Comparison of ENCODE assay signal across 7 cellular contexts in genomic region chr20:31722388-31723281, GRCh38. TPM values are rescaled to one million over a fixed set of nuclear protein-coding genes. Genes with fewer than 3 reads are reported as not detected.
DNase-seq lines count a peak whose midpoint lies in the region; FAIRE-seq and TF ChIP-seq lines count a peak whose summit lies in the region.

TSS of gene BCL2L1 (minus strand) at chr20:31722868. CDS start at chr20:31722218, 650 bp downstream.

- no peaks in the 10 kb centered on the region for H3K9me2 ChIP-seq in OCI-LY1 (ENCODE audit: low read depth, low read length)

- dilution Hi-C loops in endothelial cell of umbilical vein (cut with MboI; ENCODE audit: extremely low pct_ligation_motif_present, low sequenced_read_pairs), result no loop called here

- TSS peak; percentile 38 for BruUV-seq in endothelial cell of umbilical vein (replicated peaks; lab: Mats Ljungman, UMichigan)

- CTCF ChIA-PET in endothelial cell of umbilical vein (lab: Charles Lee), result interaction anchor here (0.6 to 10.5 kb wide), 22 partner anchors 10 to 165 kb away, joined by 3 to 658 read pairs (median 31); partner anchors contain the start of gene TPX2

- intact Hi-C loops in endothelial cell of umbilical vein (cut with micrococcal nuclease), result loop anchor here (1.0 kb wide), 5 partner anchors 9 to 88 kb away; no protein-coding TSS in a partner anchor

- H3K9ac ChIP-seq in OCI-LY1 (ENCODE audit: low read length) (peak within 1 kb of the TSS; percentile 91), endothelial cell of umbilical vein (replicated peaks; ENCODE audit: extremely low read depth, insufficient read depth, low read length) (peak within 1 kb of the TSS; percentile 84)

- no peaks in the 10 kb centered on the region for H3K27me3 ChIP-seq in OCI-LY1 (ENCODE audit: insufficient read depth, low read length)
- no peaks in the 10 kb centered on the region for H3K27me3 ChIP-seq in endothelial cell of umbilical vein (ENCODE audit: control insufficient read depth in 2 of 2, insufficient read depth in 2 of 2, low read length in 2 of 2)

- H3K36me3 ChIP-seq in OCI-LY1 (ENCODE audit: insufficient read depth, low read length), result peaks cover 28% of the 10 kb centered on the region; the same call in 1 of the 2 replicates
- H3K36me3 ChIP-seq in endothelial cell of umbilical vein (ENCODE audit: control insufficient read depth in 2 of 2, extremely low read depth in 1 of 2, insufficient read depth in 2 of 2, low read length in 2 of 2), result peaks cover 0 to 1% of the 10 kb centered on the region in 2 experiments

- no peaks in the 10 kb centered on the region for H4K20me1 ChIP-seq in OCI-LY1 (ENCODE audit: insufficient read depth, low read length)
- no peaks in the 10 kb centered on the region for H4K20me1 ChIP-seq in endothelial cell of umbilical vein (replicated peaks; ENCODE audit: control insufficient read depth, extremely low read depth, insufficient read depth, low read length)

- no peaks in the 10 kb centered on the region for H3K9me1 ChIP-seq in endothelial cell of umbilical vein (replicated peaks; ENCODE audit: control insufficient read depth, extremely low read depth, insufficient read depth, low read length)

- H3K4me1 ChIP-seq in OCI-LY1 (ENCODE audit: insufficient read depth, low read length, severe bottlenecking) (peaks cover 38% of the 10 kb centered on the region), endothelial cell of umbilical vein (ENCODE audit: control insufficient read depth, extremely low read depth, insufficient read depth, low read length) (peaks cover 29% of the 10 kb centered on the region)

- peak; percentile 91 for FAIRE-seq in endothelial cell of umbilical vein (lab: Jason Lieb, UNC)

- H2AFZ ChIP-seq in OCI-LY1 (ENCODE audit: low read length) (no peak within 1 kb of the TSS), endothelial cell of umbilical vein (ENCODE audit: low read depth, low read length) (peak within 1 kb of the TSS; percentile 70)

- peak; percentile 68 for TF ChIP-seq POLR2A in endothelial cell of umbilical vein (IDR thresholded peaks at IDR 0.05; ENCODE audit: low read depth, low read length)

- peak within 1 kb of the TSS; percentile 91 for H3K27ac ChIP-seq in OCI-LY1 (ENCODE audit: low read depth, low read length, poor library complexity, severe bottlenecking)
- H3K27ac ChIP-seq in endothelial cell of umbilical vein (ENCODE audit: insufficient read depth, low read depth, low read length), result peak within 1 kb of the TSS; percentile 90

- H3K4me2 ChIP-seq in OCI-LY1 (ENCODE audit: low read length), result peak within 1 kb of the TSS; percentile 92
- H3K4me2 ChIP-seq in endothelial cell of umbilical vein (ENCODE audit: insufficient read depth, low read length), result peak within 1 kb of the TSS; percentile 88

- TF ChIP-seq CTCF in GM13977 (IDR thresholded peaks at IDR 0.05; ENCODE audit: extremely low read depth, insufficient read depth, missing control alignments) (peak; percentile 37), OCI-LY1 (IDR thresholded peaks at IDR 0.05; ENCODE audit: low read length) (peak; percentile 44), endothelial cell of umbilical vein (IDR thresholded peaks at IDR 0.05; ENCODE audit: extremely low read depth in 1 of 2, insufficient read depth in 1 of 2, low read depth in 1 of 2, low read length in 2 of 2) (peak; percentile 75 to 83)

- POLR2A ChIA-PET in endothelial cell of umbilical vein (lab: Charles Lee), result interaction anchor here (0.5 to 3.1 kb wide), 6 partner anchors 10 to 88 kb away, joined by 3 to 22 read pairs (median 8); no protein-coding TSS in a partner anchor

- H3K4me3 ChIP-seq in OCI-LY1 (ENCODE audit: low read depth, low read length, poor library complexity, severe bottlenecking), result peak within 1 kb of the TSS; percentile 78
- peak within 1 kb of the TSS; percentile 61 to 94 (median 91) for H3K4me3 ChIP-seq in endothelial cell of umbilical vein (replicated peaks in 1 of 3; ENCODE audit: insufficient read depth in 1 of 3, low read depth in 1 of 3, low read length in 3 of 3)

- no peaks in the 10 kb centered on the region for H3F3A ChIP-seq in OCI-LY1 (ENCODE audit: insufficient read depth, low read length)

- H3K9me3 ChIP-seq in OCI-LY1 (ENCODE audit: low read length) (no peaks in the 10 kb centered on the region), endothelial cell of umbilical vein (replicated peaks; ENCODE audit: control insufficient read depth, insufficient read depth, low read length) (no peaks in the 10 kb centered on the region)

- peak; percentile 49 for DNase-seq in GM13977 (ENCODE audit: low spot score)
- peak; percentile 81 for DNase-seq in HT1080 (ENCODE audit: low read depth)
- peak; percentile 47 for DNase-seq in activated T-cell treated with anti-CD3 and anti-CD28 coated beads for 1 hour (ENCODE audit: low read depth)
- DNase-seq in endothelial cell of umbilical vein (ENCODE audit: low read depth, low spot score), result peak; percentile 86
- peak; percentile 85 for DNase-seq in midbrain (lab: John Stamatoyannopoulos, UW)
- peak; percentile 73 to 77 for DNase-seq in stimulated activated CD8-positive, alpha-beta memory T cell treated with anti-CD3 and anti-CD28 coated beads, Interleukin-2, amount 100 ng/mL, for 48 hours (ENCODE audit: low read depth in 2 of 2)

- in situ Hi-C loops in GM13977 (cut with MboI; ENCODE audit: low pct_unique_long_range_greater_than_20kb, low sequenced_read_pairs, unreplicated experiment), result loop anchor here (10.0 kb wide), 1 partner anchor 58 kb away; no protein-coding TSS in a partner anchor

- H3K79me2 ChIP-seq in OCI-LY1 (ENCODE audit: insufficient read depth, low read length) (peaks cover 42% of the 10 kb centered on the region), endothelial cell of umbilical vein (ENCODE audit: control insufficient read depth, insufficient read depth, low read length) (peaks cover 49% of the 10 kb centered on the region)

TF ChIP-seq in endothelial cell of umbilical vein, 7 proteins besides CTCF, POLR2A, EP300 and RAD21:
- TF ChIP-seq POLR2AphosphoS5 (IDR thresholded peaks at IDR 0.05; ENCODE audit: insufficient read depth, low read depth, low read length), result peak; percentile 87
- TF ChIP-seq MYC (IDR thresholded peaks at IDR 0.05; ENCODE audit: low read depth, low read length), result no peak
- TF ChIP-seq GATA2 (IDR thresholded peaks at IDR 0.05; ENCODE audit: insufficient read depth, insufficient read length, low read depth, low read length), result no peak
- TF ChIP-seq, protein P1, sequence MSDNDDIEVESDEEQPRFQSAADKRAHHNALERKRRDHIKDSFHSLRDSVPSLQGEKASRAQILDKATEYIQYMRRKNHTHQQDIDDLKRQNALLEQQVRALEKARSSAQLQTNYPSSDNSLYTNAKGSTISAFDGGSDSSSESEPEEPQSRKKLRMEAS (IDR thresholded peaks at IDR 0.05; ENCODE audit: insufficient read depth, insufficient read length), result no peak
- TF ChIP-seq JUN (IDR thresholded peaks at IDR 0.05; ENCODE audit: borderline replicate concordance, insufficient read depth, insufficient read length, low read depth), result no peak
- no peak for TF ChIP-seq FOS (IDR thresholded peaks at IDR 0.05; ENCODE audit: borderline replicate concordance, insufficient read depth, low read length)
- TF ChIP-seq EZH2 (IDR thresholded peaks at IDR 0.05; ENCODE audit: borderline replicate concordance, low read depth, low read length, severe bottlenecking), result no peak

RNA-seq across cellular contexts. Expression of gene BCL2L1, which starts in this region (rescaled TPM):
- total RNA-seq in HT1080 (2014; rRNA removed; shearing (Covaris generic)), result 120 and 146 TPM in 2 replicates
- polyA plus RNA-seq in HT1080 (2015; cell fraction: cytosol; rRNA removed), result 163 and 167 TPM in 2 replicates
- 93.6 and 93.9 TPM in 2 replicates for polyA plus RNA-seq in HT1080 (2015; cell fraction: nucleus; rRNA removed)
- 101 and 105 TPM in 2 replicates for total RNA-seq in endothelial cell of umbilical vein
- polyA plus RNA-seq in endothelial cell of umbilical vein, result 78.0 and 81.3 TPM in 2 replicates
- 78.4 and 83.9 TPM in 2 replicates for polyA plus RNA-seq in endothelial cell of umbilical vein (2011; cell fraction: cytosol; rRNA removed)
- polyA plus RNA-seq in endothelial cell of umbilical vein (2011; cell fraction: nucleus; rRNA removed), result 42.9 and 43.5 TPM in 2 replicates
- polyA plus RNA-seq in endothelial cell of umbilical vein (2012), result 74.2 and 97.0 TPM in 2 replicates
- polyA minus RNA-seq in endothelial cell of umbilical vein, result 72.0 and 73.5 TPM in 2 replicates
- polyA minus RNA-seq in endothelial cell of umbilical vein (2011; cell fraction: cytosol; rRNA and poly(A)+ RNA removed), result 22.6 TPM
- polyA minus RNA-seq in endothelial cell of umbilical vein (2011; cell fraction: nucleus; rRNA and poly(A)+ RNA removed), result 27.9 and 30.0 TPM in 2 replicates

Comparison
In these comparisons a context has a peak if more than half of its experiments do, and no peak if none do; other contexts are left out.
1. Peak in every context shown above with its lines: DNase-seq, H3K4me3 ChIP-seq and H3K27ac ChIP-seq.